Comparison of ENCODE assay signal across 9 cellular contexts in the genomic region with DNA sequence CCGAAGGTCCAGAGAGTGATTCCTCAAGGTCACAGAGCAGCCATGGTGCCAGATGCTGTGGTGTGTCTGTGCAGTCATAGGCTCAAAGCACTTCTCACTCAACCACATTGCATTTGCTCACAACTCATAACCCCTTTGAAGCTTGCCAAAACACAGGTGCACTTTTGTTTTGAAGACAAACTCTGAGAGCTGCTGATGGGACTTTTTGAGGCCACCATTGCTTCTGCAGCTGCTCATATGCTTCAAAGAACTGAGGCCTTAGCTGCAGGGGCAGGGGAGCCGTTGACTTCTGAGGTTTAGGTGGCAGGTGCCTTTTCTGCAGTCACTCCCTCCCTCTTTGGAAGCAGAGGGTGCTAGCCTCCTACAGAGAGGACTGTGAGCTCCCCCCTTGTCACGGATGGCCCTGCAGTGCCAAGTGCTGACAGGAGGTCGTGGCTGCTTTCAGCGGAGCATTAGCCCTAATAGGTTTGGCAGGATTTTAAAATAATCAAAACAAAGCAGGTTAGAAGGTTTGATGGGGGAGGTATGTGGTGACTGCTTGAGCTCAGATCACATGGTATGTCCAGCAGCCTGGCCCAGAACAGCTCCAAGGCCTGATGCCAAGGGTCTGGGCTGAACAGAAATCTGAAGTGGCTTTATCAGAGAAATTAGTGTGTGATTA.
DNase-seq lines count a peak whose midpoint lies in the region; ATAC-seq and TF ChIP-seq lines count a peak whose summit lies in the region.
"Had no signal": no experiment of that assay in that cellular context is flagged by ENCODE, and none has a peak within 500 bp of the region (broad histone marks: within the 10 kb centered on the region; RNA-seq: fewer than 3 reads in every experiment).

No MANE protein-coding gene starts in this region.

- H3K9me2 ChIP-seq in PC-3 (replicated peaks; ENCODE audit: low read length) = no peaks in the 10 kb centered on the region

- peak overlapping the region; percentile 19 for H3K4me3 ChIP-seq in CD8-positive, alpha-beta T cell (ENCODE audit: low read depth, low read length)
- no peak overlapping the region for H3K4me3 ChIP-seq in heart left ventricle
- H3K4me3 ChIP-seq in PC-3 (ENCODE audit: low read length) = no peak overlapping the region
- H3K4me3 ChIP-seq: BLaER1 treated with 17β-estradiol and CSF1 and Interleukin-3, amounts not matched to agents 10 nM and 100 nM had no signal

- no peak for TF ChIP-seq POLR2A in heart left ventricle (IDR thresholded peaks at IDR 0.05)

- intact Hi-C loops in CD8-positive, alpha-beta T cell (cut with DNase I, micrococcal nuclease) = loop anchor here (1.0 to 5.0 kb wide), 10 partner anchors 47 to 1540 kb away; partner anchors contain the start of genes FBXL17 (in 1 of the 2) and MAN2A1 (in 1 of the 2)
- intact Hi-C loops in activated CD4-positive, alpha-beta T cell treated with anti-CD3 and anti-CD28 coated beads, Interleukin-2, amount 10 ng/mL, durations not matched to agents 24 days and 14 days (cut with micrococcal nuclease) = loop anchor here (5.0 kb wide), 2 partner anchors 165 to 230 kb away; no protein-coding TSS in a partner anchor
- intact Hi-C loops in heart left ventricle (cut with DNase I) = no loop called here
- intact Hi-C loops in PC-3 (cut with micrococcal nuclease) = no loop called here

- H3F3A ChIP-seq in PC-3 (ENCODE audit: low read length, unreplicated experiment) = no peaks in the 10 kb centered on the region

- peak overlapping the region; percentile 73 for H3K4me3 Mint-ChIP-seq in CD8-positive, alpha-beta T cell
- H3K4me3 Mint-ChIP-seq in activated CD4-positive, alpha-beta T cell treated with anti-CD3 and anti-CD28 coated beads, Interleukin-2, amount 10 ng/mL, durations not matched to agents 24 days and 14 days = peak overlapping the region; percentile 72
- H3K4me3 Mint-ChIP-seq in progenitor cell of endocrine pancreas (ENCODE audit: low read depth) = no peak overlapping the region

- H3K27me3 ChIP-seq in CD8-positive, alpha-beta T cell (ENCODE audit: insufficient read depth, low read length) = no peaks in the 10 kb centered on the region
- peaks cover 0 to 17% (median 0%) of the 10 kb centered on the region in 9 donors for H3K27me3 ChIP-seq in heart left ventricle
- no peaks in the 10 kb centered on the region for H3K27me3 ChIP-seq in PC-3 (ENCODE audit: low read length)
- H3K27me3 ChIP-seq: BLaER1 treated with 17β-estradiol and CSF1 and Interleukin-3, amounts not matched to agents 10 nM and 100 nM had no signal

- H3K79me2 ChIP-seq in PC-3 (ENCODE audit: low read length) = no peaks in the 10 kb centered on the region

- H2AFZ ChIP-seq in PC-3 (ENCODE audit: low read length) = no peak overlapping the region

- 24 to 34% (median 25%) methylated on average over 5 of the region's 5 CpGs for WGBS in heart left ventricle, 4 donors

- no peak overlapping the region for H3K9ac ChIP-seq in PC-3 (ENCODE audit: low read length)
- H3K9ac ChIP-seq: BLaER1 treated with 17β-estradiol and CSF1 and Interleukin-3, amounts not matched to agents 10 nM and 100 nM had no signal

- H4K20me1 ChIP-seq in PC-3 (ENCODE audit: low read length) = no peaks in the 10 kb centered on the region
- H4K20me1 ChIP-seq: BLaER1 treated with 17β-estradiol and CSF1 and Interleukin-3, amounts not matched to agents 10 nM and 100 nM had no signal

- peak overlapping the region; percentile 36 for H3K27ac ChIP-seq in CD8-positive, alpha-beta T cell (ENCODE audit: low read depth, low read length)
- H3K27ac ChIP-seq in heart left ventricle = no peak overlapping the region
- H3K27ac ChIP-seq in PC-3 (ENCODE audit: low read length) = no peak overlapping the region
- H3K27ac ChIP-seq: BLaER1 treated with 17β-estradiol and CSF1 and Interleukin-3, amounts not matched to agents 10 nM and 100 nM had no signal

- H3K27ac Mint-ChIP-seq in CD8-positive, alpha-beta T cell = peak overlapping the region; percentile 93
- peak overlapping the region; percentile 90 for H3K27ac Mint-ChIP-seq in activated CD4-positive, alpha-beta T cell treated with anti-CD3 and anti-CD28 coated beads, Interleukin-2, amount 10 ng/mL, durations not matched to agents 24 days and 14 days
- H3K27ac Mint-ChIP-seq in progenitor cell of endocrine pancreas = no peak overlapping the region

- H3K4me1 Mint-ChIP-seq in CD8-positive, alpha-beta T cell (ENCODE audit: low read depth) = peaks cover 63% of the 10 kb centered on the region
- H3K4me1 Mint-ChIP-seq in activated CD4-positive, alpha-beta T cell treated with anti-CD3 and anti-CD28 coated beads, Interleukin-2, amount 10 ng/mL, durations not matched to agents 24 days and 14 days = peaks cover 26% of the 10 kb centered on the region
- no peaks in the 10 kb centered on the region for H3K4me1 Mint-ChIP-seq in progenitor cell of endocrine pancreas (ENCODE audit: low read depth)

- TF ChIP-seq CTCF in CD8-positive, alpha-beta T cell (IDR thresholded peaks at IDR 0.05) = no peak
- TF ChIP-seq CTCF in heart left ventricle (IDR thresholded peaks at IDR 0.05) (no peak), PC-3 (conservative IDR thresholded peaks at IDR 0.05; ENCODE audit: low read depth, low read length) (no peak), progenitor cell of endocrine pancreas (IDR thresholded peaks at IDR 0.05; ENCODE audit: unreplicated experiment) (no peak)

- BruUV-seq in PC-3 (replicated peaks; lab: Mats Ljungman, UMichigan) = no TSS peak

- H3K9me3 ChIP-seq in CD8-positive, alpha-beta T cell (ENCODE audit: low read length) = no peaks in the 10 kb centered on the region
- H3K9me3 ChIP-seq in heart left ventricle (peaks cover 0 to 6% (median 0%) of the 10 kb centered on the region in 12 donors), PC-3 (ENCODE audit: low read length) (no peaks in the 10 kb centered on the region)
- H3K9me3 ChIP-seq: BLaER1 treated with 17β-estradiol and CSF1 and Interleukin-3, amounts not matched to agents 10 nM and 100 nM had no signal

- peak; percentile 83 for ATAC-seq in CD8-positive, alpha-beta T cell
- ATAC-seq in HG03280 (IDR thresholded peaks at IDR 0.05; ENCODE audit: unreplicated experiment) (peak; percentile 71), heart left ventricle (peak; percentile 88 to 95 (median 92)), PC-3 (no peak)

- CTCF ChIA-PET in CD8-positive, alpha-beta T cell (lab: Charles Lee) = interaction anchor here (0.7 to 2.5 kb wide), 11 partner anchors 9 to 704 kb away, joined by 3 to 16 read pairs (median 4); partner anchors contain the start of gene MAN2A1
- CTCF ChIA-PET in PC-3 (lab: Charles Lee) = no interaction called here

- peaks cover 43% of the 10 kb centered on the region for H3K4me1 ChIP-seq in CD8-positive, alpha-beta T cell (ENCODE audit: insufficient read depth, low read length)
- H3K4me1 ChIP-seq in heart left ventricle (peaks cover 0 to 9% (median 0%) of the 10 kb centered on the region in 12 donors), PC-3 (ENCODE audit: insufficient read depth, low read length) (no peaks in the 10 kb centered on the region)
- H3K4me1 ChIP-seq: BLaER1 treated with 17β-estradiol and CSF1 and Interleukin-3, amounts not matched to agents 10 nM and 100 nM had no signal

- H3K36me3 ChIP-seq in CD8-positive, alpha-beta T cell (ENCODE audit: insufficient read depth, low read length) = no peaks in the 10 kb centered on the region
- no peaks in the 10 kb centered on the region for H3K36me3 ChIP-seq in heart left ventricle
- H3K36me3 ChIP-seq in PC-3 (ENCODE audit: low read depth, low read length) = no peaks in the 10 kb centered on the region
- H3K36me3 ChIP-seq: BLaER1 treated with 17β-estradiol and CSF1 and Interleukin-3, amounts not matched to agents 10 nM and 100 nM had no signal

- POLR2A ChIA-PET in CD8-positive, alpha-beta T cell (lab: Charles Lee) = interaction anchor here (0.5 to 2.3 kb wide), 24 partner anchors 11 to 511 kb away, joined by 3 to 54 read pairs (median 4); partner anchors contain the start of genes MAN2A1 and PJA2
- POLR2A ChIA-PET in PC-3 (lab: Charles Lee; ENCODE audit: unreplicated experiment) = no interaction called here

- H3K36me3 Mint-ChIP-seq in CD8-positive, alpha-beta T cell = peaks cover 3% of the 10 kb centered on the region
- H3K36me3 Mint-ChIP-seq in activated CD4-positive, alpha-beta T cell treated with anti-CD3 and anti-CD28 coated beads, Interleukin-2, amount 10 ng/mL, durations not matched to agents 24 days and 14 days (ENCODE audit: low read depth) = no peaks in the 10 kb centered on the region
- no peaks in the 10 kb centered on the region for H3K36me3 Mint-ChIP-seq in progenitor cell of endocrine pancreas (ENCODE audit: insufficient read depth)

- H3K4me2 ChIP-seq in PC-3 (ENCODE audit: low read length) = no peak overlapping the region
- H3K4me2 ChIP-seq: BLaER1 treated with 17β-estradiol and CSF1 and Interleukin-3, amounts not matched to agents 10 nM and 100 nM had no signal

- H3K27me3 Mint-ChIP-seq in CD8-positive, alpha-beta T cell (ENCODE audit: low read depth) = no peaks in the 10 kb centered on the region
- H3K27me3 Mint-ChIP-seq in activated CD4-positive, alpha-beta T cell treated with anti-CD3 and anti-CD28 coated beads, Interleukin-2, amount 10 ng/mL, durations not matched to agents 24 days and 14 days = no peaks in the 10 kb centered on the region
- no peaks in the 10 kb centered on the region for H3K27me3 Mint-ChIP-seq in progenitor cell of endocrine pancreas

- no peaks in the 10 kb centered on the region for H3K9me3 Mint-ChIP-seq in CD8-positive, alpha-beta T cell
- peaks cover 9% of the 10 kb centered on the region for H3K9me3 Mint-ChIP-seq in activated CD4-positive, alpha-beta T cell treated with anti-CD3 and anti-CD28 coated beads, Interleukin-2, amount 10 ng/mL, durations not matched to agents 24 days and 14 days
- no peaks in the 10 kb centered on the region for H3K9me3 Mint-ChIP-seq in progenitor cell of endocrine pancreas (ENCODE audit: low read depth)

- DNase-seq in CD8-positive, alpha-beta T cell = peak; percentile 37 to 84 (median 57)
- peak; percentile 88 for DNase-seq in activated CD4-positive, alpha-beta T cell treated with anti-CD3 and anti-CD28 coated beads, Interleukin-2, amount 10 ng/mL, durations not matched to agents 24 days and 14 days
- DNase-seq in heart left ventricle = peak; percentile 24 to 79 (median 62)
- DNase-seq in PC-3 = no peak
- DNase-seq in progenitor cell of endocrine pancreas (ENCODE audit: low spot score, unreplicated experiment) = no peak
- DNase-seq in NCI-H2081 treated with DMSO at 0.1 percent for 48 hours (lab: John Stamatoyannopoulos, UW) = no peak
- DNase-seq in NCI-H1436 treated with DMSO at 0.1 percent for 48 hours (lab: John Stamatoyannopoulos, UW) = no peak

Comparison
In these comparisons a context has a peak if more than half of its experiments do, and no peak if none do; other contexts are left out.
1. DNase-seq: peak in CD8-positive, alpha-beta T cell (7 of 7), activated CD4-positive, alpha-beta T cell treated with anti-CD3 and anti-CD28 coated beads, Interleukin-2, amount 10 ng/mL, durations not matched to agents 24 days and 14 days (single experiment) and heart left ventricle (5 of 5); none in PC-3 (single experiment), progenitor cell of endocrine pancreas (single experiment), NCI-H2081 treated with DMSO at 0.1 percent for 48 hours (single experiment) and NCI-H1436 treated with DMSO at 0.1 percent for 48 hours (single experiment).
2. intact Hi-C loops: an anchor here in CD8-positive, alpha-beta T cell (1.0 to 5.0 kb wide) and activated CD4-positive, alpha-beta T cell treated with anti-CD3 and anti-CD28 coated beads, Interleukin-2, amount 10 ng/mL, durations not matched to agents 24 days and 14 days (5.0 kb wide); none called in heart left ventricle and PC-3.